8 cellular contexts compared by ENCODE assay signal in genomic region chr1:228173528-228174481, GRCh38. TPM values are rescaled to one million over a fixed set of nuclear protein-coding genes. Genes with fewer than 3 reads are reported as not detected.
DNase-seq lines count a peak whose midpoint lies in the region; ATAC-seq and TF ChIP-seq lines count a peak whose summit lies in the region.
"Not testable (repeated sequence)": the region's sequence is repeated elsewhere in the genome, so short reads cannot be mapped to it uniquely, and the experiment has no call there.

No MANE protein-coding gene starts in this region.

- H3K9ac ChIP-seq in trophoblast cell (ENCODE audit: low read length), result not testable (repeated sequence)

- not testable (repeated sequence) for H3K4me1 ChIP-seq in BE2C; trophoblast cell (ENCODE audit: control insufficient read depth in 1 of 2, insufficient read depth in 2 of 2, low read length in 2 of 2)

- not testable (repeated sequence) for H3K23ac ChIP-seq in trophoblast cell (ENCODE audit: low read length)

- not testable (repeated sequence) for H3K4me3 Mint-ChIP-seq in central memory CD8-positive, alpha-beta T cell

- POLR2A ChIA-PET in HEK293T (lab: Yijun Ruan, JAX), result interaction anchor here (0.7 to 2.3 kb wide), 4 partner anchors 8 to 313 kb away, joined by 3 to 29 read pairs (median 4); partner anchors contain the start of genes GUK1 and IBA57

- WGBS in trophoblast cell (ENCODE audit: extremely low coverage, insufficient coverage, insufficient read length), result no CpG with 5 or more reads among the region's 69 CpGs

- H3K27me3 Mint-ChIP-seq in central memory CD8-positive, alpha-beta T cell, result not testable (repeated sequence)

- H4K8ac ChIP-seq in trophoblast cell (ENCODE audit: low read depth, low read length), result not testable (repeated sequence)

- H3K36me3 Mint-ChIP-seq in central memory CD8-positive, alpha-beta T cell (ENCODE audit: insufficient read depth), result peaks cover 26% of the 10 kb centered on the region

- not testable (repeated sequence) for H3K4me3 ChIP-seq in BE2C (ENCODE audit: low read depth, low read length)
- H3K4me3 ChIP-seq in trophoblast cell (ENCODE audit: low read depth, low read length), result peak overlapping the region; percentile 30

- not testable (repeated sequence) for H2BK5ac ChIP-seq in trophoblast cell (ENCODE audit: low read depth, low read length, poor library complexity)

- not testable (repeated sequence) for H3K4me2 ChIP-seq in trophoblast cell (ENCODE audit: low read length)

- CTCF ChIA-PET in HEK293T (lab: Yijun Ruan, JAX), result interaction anchor here (0.5 to 0.8 kb wide), 2 partner anchors 9 to 98 kb away, joined by 3 read pairs; no protein-coding TSS in a partner anchor

- DNase-seq in BE2C, result peak; percentile 41
- DNase-seq in HEK293T (ENCODE audit: extremely low spot score), result peak; percentile 82
- peak; percentile 21 for DNase-seq in NCI-H345 treated with DMSO at 0.1 percent for 48 hours (lab: John Stamatoyannopoulos, UW; ENCODE audit: unreplicated experiment)
- peak; percentile 25 for DNase-seq in T follicular helper cell (ENCODE audit: low read depth)
- peak; percentile 81 for DNase-seq in activated CD8-positive, alpha-beta memory T cell treated with anti-CD3 and anti-CD28 coated beads, Interleukin-2, amount 50 U/mL, for 48 hours
- DNase-seq in central memory CD8-positive, alpha-beta T cell (ENCODE audit: low spot score in 2 of 2), result not testable (repeated sequence)
- peak; percentile 66 for DNase-seq in iPS-NIHi7 (ENCODE audit: extremely low spot score)
- peak; percentile 92 to 93 for DNase-seq in trophoblast cell

- H3K14ac ChIP-seq in trophoblast cell (ENCODE audit: low read length), result not testable (repeated sequence)

- not testable (repeated sequence) for H3K4ac ChIP-seq in trophoblast cell (ENCODE audit: low read depth, low read length)

- not testable (repeated sequence) for H3K9me3 Mint-ChIP-seq in central memory CD8-positive, alpha-beta T cell

- H3K27me3 ChIP-seq in BE2C; trophoblast cell (ENCODE audit: insufficient read depth, low read length): not testable (repeated sequence)

- H3K79me2 ChIP-seq in trophoblast cell (ENCODE audit: control insufficient read depth, insufficient read depth, low read length, poor library complexity), result not testable (repeated sequence)

- H2AFZ ChIP-seq in trophoblast cell (ENCODE audit: insufficient read depth, low read length, poor library complexity), result not testable (repeated sequence)

- H3K79me1 ChIP-seq in trophoblast cell (ENCODE audit: low read length), result not testable (repeated sequence)

- not testable (repeated sequence) for H3K27ac Mint-ChIP-seq in central memory CD8-positive, alpha-beta T cell (ENCODE audit: low read depth)

- not testable (repeated sequence) for H2BK12ac ChIP-seq in trophoblast cell (ENCODE audit: low read length)

- not testable (repeated sequence) for H3K18ac ChIP-seq in trophoblast cell (ENCODE audit: low read length)

- H2BK120ac ChIP-seq in trophoblast cell (ENCODE audit: insufficient read depth, low read length, poor library complexity), result not testable (repeated sequence)

- peak; percentile 35 for ATAC-seq in central memory CD8-positive, alpha-beta T cell (replicated peaks; ENCODE audit: extremely low read depth, poor library complexity, severe bottlenecking)

- not testable (repeated sequence) for H4K12ac ChIP-seq in trophoblast cell (ENCODE audit: low read depth, low read length)

- H4K91ac ChIP-seq in trophoblast cell (ENCODE audit: low read depth, low read length), result not testable (repeated sequence)

- TF ChIP-seq CTCF in BE2C (IDR thresholded peaks at IDR 0.05; ENCODE audit: low read depth, low read length), result not testable (repeated sequence)

- H3K27ac ChIP-seq in trophoblast cell (ENCODE audit: low read depth, low read length), result not testable (repeated sequence)

- peaks cover 25% of the 10 kb centered on the region for H3K4me1 Mint-ChIP-seq in central memory CD8-positive, alpha-beta T cell

- H3K9me3 ChIP-seq in BE2C, result not testable (repeated sequence)
- H3K9me3 ChIP-seq in trophoblast cell (ENCODE audit: insufficient read depth, low read depth, low read length), result peaks cover 12% of the 10 kb centered on the region

- not testable (repeated sequence) for H2AK5ac ChIP-seq in trophoblast cell (ENCODE audit: low read length)

- not testable (repeated sequence) for H3K36me3 ChIP-seq in BE2C; trophoblast cell (ENCODE audit: control insufficient read depth in 1 of 2, insufficient read depth in 2 of 2, low read length in 2 of 2)

TF ChIP-seq in HEK293T, 16 proteins besides CTCF, POLR2A, EP300 and RAD21:
- TF ChIP-seq HDGF (IDR thresholded peaks at IDR 0.05; ENCODE audit: borderline replicate concordance) (peak; percentile 84; the same call in 1 of the 2 replicates), SP1 (IDR thresholded peaks at IDR 0.05) (peak; percentile 83)

RNA-seq across cellular contexts. Expression of gene IBA57, which starts 8.2 kb away (rescaled TPM):
- polyA plus RNA-seq in BE2C (2012; ENCODE audit: insufficient read depth, insufficient read length, low read depth), result 18.2 TPM
- 1.2 and 1.4 TPM in 2 replicates for polyA plus RNA-seq in trophoblast cell (2013)

RNA-seq across cellular contexts. Expression of gene GJC2, which starts 24.1 kb away (rescaled TPM):
- polyA plus RNA-seq in BE2C (2012; ENCODE audit: insufficient read depth, insufficient read length, low read depth), result 3.7 TPM
- 0.38 and 0.51 TPM in 2 replicates for polyA plus RNA-seq in trophoblast cell (2013)

RNA-seq across cellular contexts. Expression of gene GUK1, which starts 33.7 kb away (rescaled TPM):
- polyA plus RNA-seq in BE2C (2012; ENCODE audit: insufficient read depth, insufficient read length, low read depth), result 1,564 TPM
- 235 and 242 TPM in 2 replicates for polyA plus RNA-seq in trophoblast cell (2013)

RNA-seq across cellular contexts. Expression of gene OBSCN, which starts 34.0 kb away (rescaled TPM):
- 8.8 TPM for polyA plus RNA-seq in BE2C (2012; ENCODE audit: insufficient read depth, insufficient read length, low read depth)
- polyA plus RNA-seq in trophoblast cell (2013), result 6.4 and 7.0 TPM in 2 replicates
